ENCODE assay signal across 8 cellular contexts in genomic region chrX:65985922-65986588, GRCh38. TPM values are rescaled to one million over a fixed set of nuclear protein-coding genes. Genes with fewer than 3 reads are reported as not detected.
A peak's percentile ranks its signal among the peaks of the same experiment; 100 is the strongest.
DNase-seq lines count a peak whose midpoint lies in the region; ATAC-seq and TF ChIP-seq lines count a peak whose summit lies in the region.

No MANE protein-coding gene starts in this region.

- H3K4me3 Mint-ChIP-seq in neural progenitor cell (no peak overlapping the region), type B pancreatic cell (no peak overlapping the region)

- H3K4me2 ChIP-seq in neural progenitor cell: no peak overlapping the region

- POLR2A ChIA-PET in A673 (lab: Charles Lee; ENCODE audit: low non-redundant PET): no interaction called here

- intact Hi-C loops in A673 (cut with micrococcal nuclease; ENCODE audit: unreplicated experiment): loop anchor here (1.0 to 5.0 kb wide), 3 partner anchors 239 to 404 kb away; no protein-coding TSS in a partner anchor

- no peak overlapping the region for H3K27ac Mint-ChIP-seq in neural progenitor cell
- no peak overlapping the region for H3K27ac Mint-ChIP-seq in type B pancreatic cell

- H3K4me1 Mint-ChIP-seq in neural progenitor cell (no peaks in the 10 kb centered on the region), type B pancreatic cell (ENCODE audit: unreplicated experiment) (no peaks in the 10 kb centered on the region)

- in situ Hi-C loops in GM13976 (cut with MboI; ENCODE audit: low sequenced_read_pairs, unreplicated experiment): loop anchor here (10.0 to 25.0 kb wide), 2 partner anchors 401 to 426 kb away; no protein-coding TSS in a partner anchor

- CTCF ChIA-PET in A673 (lab: Charles Lee): interaction anchor here (0.6 to 1.9 kb wide), 4 partner anchors 241 to 405 kb away, joined by 3 to 6 read pairs (median 4); no protein-coding TSS in a partner anchor

- H2AFZ ChIP-seq in neural progenitor cell (replicated peaks): peak overlapping the region; percentile 72

- H3K36me3 ChIP-seq in A673 (ENCODE audit: insufficient read depth, low read length, poor library complexity, severe bottlenecking) (no peaks in the 10 kb centered on the region), neural progenitor cell (no peaks in the 10 kb centered on the region)

- H3K27me3 ChIP-seq in A673 (replicated peaks; ENCODE audit: insufficient read depth, low read depth, low read length, poor library complexity) (no peaks in the 10 kb centered on the region), neural progenitor cell (no peaks in the 10 kb centered on the region)

- no peak overlapping the region for H3K9ac ChIP-seq in neural progenitor cell

- no TSS peak for BruUV-seq in A673 (replicated peaks; lab: Mats Ljungman, UMichigan)

- H3K4me1 ChIP-seq in A673 (ENCODE audit: insufficient read depth, low read length, poor library complexity, severe bottlenecking): peaks cover 4% of the 10 kb centered on the region
- no peaks in the 10 kb centered on the region for H3K4me1 ChIP-seq in neural progenitor cell

- TF ChIP-seq CTCF in A673 (conservative IDR thresholded peaks at IDR 0.05; ENCODE audit: low read depth, low read length) (peak; percentile 62), GM13976 (IDR thresholded peaks at IDR 0.05; ENCODE audit: borderline replicate concordance, control extremely low read depth, extremely low read depth, insufficient read depth, missing control alignments) (peak; percentile 19), neural progenitor cell (IDR thresholded peaks at IDR 0.05) (peak; percentile 64), type B pancreatic cell (conservative IDR thresholded peaks at IDR 0.05) (peak; percentile 68)

- H3K36me3 Mint-ChIP-seq in neural progenitor cell (no peaks in the 10 kb centered on the region), type B pancreatic cell (no peaks in the 10 kb centered on the region)

- H3K79me2 ChIP-seq in neural progenitor cell (ENCODE audit: low read depth): no peaks in the 10 kb centered on the region

- no peaks in the 10 kb centered on the region for H3K9me3 Mint-ChIP-seq in neural progenitor cell
- no peaks in the 10 kb centered on the region for H3K9me3 Mint-ChIP-seq in type B pancreatic cell

- ATAC-seq in HG03025 (IDR thresholded peaks at IDR 0.05; ENCODE audit: low FRiP score, unreplicated experiment) (peak; percentile 73), esophagus mucosa (peak; percentile 96)

- H3K9me3 ChIP-seq in A673 (ENCODE audit: low read depth, low read length, poor library complexity, severe bottlenecking): no peaks in the 10 kb centered on the region
- no peaks in the 10 kb centered on the region for H3K9me3 ChIP-seq in neural progenitor cell (ENCODE audit: low read depth)

- peak overlapping the region; percentile 49 for H3K27ac ChIP-seq in A673 (ENCODE audit: low read depth, low read length, poor library complexity, severe bottlenecking)
- H3K27ac ChIP-seq in neural progenitor cell: no peak overlapping the region

- no peaks in the 10 kb centered on the region for H3F3A ChIP-seq in neural progenitor cell (ENCODE audit: low read depth)

- peak; percentile 85 for DNase-seq in A673 (ENCODE audit: low spot score)
- DNase-seq in GM13976 (ENCODE audit: low spot score): no peak
- DNase-seq in NOMO-1 (lab: John Stamatoyannopoulos, UW; ENCODE audit: unreplicated experiment in 2 of 2): peak; percentile 78 to 89
- DNase-seq in activated CD8-positive, alpha-beta memory T cell treated with anti-CD3 and anti-CD28 coated beads, Interleukin-2, amount 50 U/mL, for 24 hours (ENCODE audit: extremely low read depth): peak; percentile 7
- DNase-seq in neural progenitor cell (ENCODE audit: low spot score): peak; percentile 78
- no peak for DNase-seq in type B pancreatic cell (ENCODE audit: extremely low spot score, unreplicated experiment)

- no peaks in the 10 kb centered on the region for H4K20me1 ChIP-seq in neural progenitor cell (ENCODE audit: low read depth)

- H3K27me3 Mint-ChIP-seq in neural progenitor cell (ENCODE audit: insufficient read depth, low read depth) (peaks cover 2% of the 10 kb centered on the region), type B pancreatic cell (no peaks in the 10 kb centered on the region)

- H3K4me3 ChIP-seq in A673 (ENCODE audit: low read depth, low read length, poor library complexity, severe bottlenecking): no peak overlapping the region
- no peak overlapping the region for H3K4me3 ChIP-seq in neural progenitor cell

RNA-seq across cellular contexts. Expression of gene VSIG4, which starts 53.8 kb away (rescaled TPM):
- not detected in 2 replicates for total RNA-seq in A673 (2021)
- total RNA-seq in esophagus mucosa: 2.9 TPM
- total RNA-seq in neural progenitor cell (ENCODE audit: low replicate concordance): not detected in 2 replicates
- total RNA-seq in type B pancreatic cell (ENCODE audit: low replicate concordance): not detected in 2 replicates

Comparison
In these comparisons a context has a peak if more than half of its experiments do, and no peak if none do; other contexts are left out.
1. DNase-seq: peak in A673 (single experiment), NOMO-1 (2 of 2), activated CD8-positive, alpha-beta memory T cell treated with anti-CD3 and anti-CD28 coated beads, Interleukin-2, amount 50 U/mL, for 24 hours (single experiment) and neural progenitor cell (single experiment); none in GM13976 (single experiment) and type B pancreatic cell (single experiment).
2. Peak in every context shown above with its lines, with median percentiles within 50 percentile points of each other: CTCF ChIP-seq.